10 cellular contexts compared by ENCODE assay signal in the genomic region with DNA sequence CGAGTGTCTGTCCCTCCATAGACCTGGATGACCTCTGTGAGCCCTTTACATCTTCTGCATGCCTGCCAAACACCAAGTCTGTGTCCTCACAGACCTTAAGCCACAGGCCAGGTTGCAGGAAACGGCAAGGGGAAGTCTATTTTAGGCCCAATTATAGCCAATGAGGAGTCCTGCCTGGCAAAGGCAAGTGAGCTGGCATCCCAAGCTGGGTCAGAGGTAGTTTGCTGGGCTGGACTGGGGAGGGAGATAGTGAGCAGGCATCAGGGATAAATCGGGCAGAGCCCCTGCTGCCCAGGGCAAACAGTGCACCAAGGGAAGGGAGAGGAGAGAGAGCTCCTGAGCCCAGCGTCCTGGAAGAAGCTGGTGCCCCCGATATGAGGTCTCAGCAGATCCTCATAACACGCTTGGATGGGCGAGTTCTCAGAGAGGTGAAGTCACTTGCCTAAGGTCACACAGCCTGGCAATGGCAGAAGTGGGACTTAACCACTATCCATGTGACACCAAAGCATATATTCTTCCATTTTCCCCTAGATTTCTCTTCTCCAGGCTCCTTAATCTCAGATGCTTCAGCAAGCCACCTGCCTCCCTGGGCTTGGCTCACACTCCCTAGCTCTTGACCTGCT. TPM values are rescaled to one million over a fixed set of nuclear protein-coding genes. Genes with fewer than 3 reads are reported as not detected.
A peak's percentile ranks its signal among the peaks of the same experiment; 100 is the strongest.
DNase-seq lines count a peak whose midpoint lies in the region; ATAC-seq and TF ChIP-seq lines count a peak whose summit lies in the region.
"Had no signal": no experiment of that assay in that cellular context is flagged by ENCODE, and none has a peak within 500 bp of the region (broad histone marks: within the 10 kb centered on the region; RNA-seq: fewer than 3 reads in every experiment).

No MANE protein-coding gene starts in this region.

- peaks cover 0 to 17% (median 13%) of the 10 kb centered on the region in 4 donors for H3K4me1 ChIP-seq in sigmoid colon

- TF ChIP-seq POLR2A in sigmoid colon (IDR thresholded peaks at IDR 0.05), result no peak

- peak overlapping the region in 1 of 4 donors; percentile 26 for H3K27ac ChIP-seq in sigmoid colon

- intact Hi-C loops in activated CD8-positive, alpha-beta T cell treated with anti-CD3 and anti-CD28 coated beads for 36 hours (cut with micrococcal nuclease), result no loop called here
- intact Hi-C loops in sigmoid colon (cut with DNase I), result no loop called here

- H3K4me3 Mint-ChIP-seq in activated CD8-positive, alpha-beta T cell treated with anti-CD3 and anti-CD28 coated beads for 36 hours, result no peak overlapping the region

- no peak for TF ChIP-seq CTCF in activated CD8-positive, alpha-beta T cell treated with anti-CD3 and anti-CD28 coated beads for 36 hours (IDR thresholded peaks at IDR 0.05)
- TF ChIP-seq CTCF in sigmoid colon (IDR thresholded peaks at IDR 0.05), result no peak

- DNase-seq in Daoy (ENCODE audit: low read depth), result peak; percentile 42
- peak; percentile 36 for DNase-seq in KG1 (lab: John Stamatoyannopoulos, UW)
- DNase-seq in activated CD8-positive, alpha-beta T cell treated with anti-CD3 and anti-CD28 coated beads for 36 hours, result no peak
- DNase-seq in kidney glomerular epithelial cell (lab: John Stamatoyannopoulos, UW), result peak; percentile 11
- DNase-seq in Ammon's horn (ENCODE audit: low spot score), result no peak
- no peak for DNase-seq in sigmoid colon
- DNase-seq in activated T-cell treated with anti-CD3 and anti-CD28 coated beads, Interleukin-2, amount 50 U/mL, for 48 hours, result no peak
- DNase-seq: activated CD8-positive, alpha-beta memory T cell treated with anti-CD3 and anti-CD28 coated beads for 24 hours; NCI-H774 had no signal

- H3K36me3 ChIP-seq in sigmoid colon, result peaks cover 0 to 19% (median 9%) of the 10 kb centered on the region in 4 donors

- peaks cover 7% of the 10 kb centered on the region for H3K36me3 Mint-ChIP-seq in activated CD8-positive, alpha-beta T cell treated with anti-CD3 and anti-CD28 coated beads for 36 hours (ENCODE audit: low read depth)

- ATAC-seq in activated CD8-positive, alpha-beta T cell treated with anti-CD3 and anti-CD28 coated beads for 36 hours, result no peak
- ATAC-seq in HG03342 (IDR thresholded peaks at IDR 0.05; ENCODE audit: unreplicated experiment), result no peak

- H3K27ac Mint-ChIP-seq in activated CD8-positive, alpha-beta T cell treated with anti-CD3 and anti-CD28 coated beads for 36 hours, result peak overlapping the region; percentile 32

- no peaks in the 10 kb centered on the region for H3K9me3 Mint-ChIP-seq in activated CD8-positive, alpha-beta T cell treated with anti-CD3 and anti-CD28 coated beads for 36 hours

- 61 to 75% methylated on average over 7 of the region's 7 CpGs for WGBS in sigmoid colon, 2 donors

- H3K9me3 ChIP-seq in sigmoid colon, result no peaks in the 10 kb centered on the region

- H3K27me3 Mint-ChIP-seq in activated CD8-positive, alpha-beta T cell treated with anti-CD3 and anti-CD28 coated beads for 36 hours, result no peaks in the 10 kb centered on the region

- no peak overlapping the region for H3K4me3 ChIP-seq in sigmoid colon

- H3K27me3 ChIP-seq in sigmoid colon, result no peaks in the 10 kb centered on the region

- TF ChIP-seq EP300 in sigmoid colon (IDR thresholded peaks at IDR 0.05), result no peak

- peaks cover 27% of the 10 kb centered on the region for H3K4me1 Mint-ChIP-seq in activated CD8-positive, alpha-beta T cell treated with anti-CD3 and anti-CD28 coated beads for 36 hours (ENCODE audit: low read depth)

- CTCF ChIA-PET in activated CD8-positive, alpha-beta T cell treated with anti-CD3 and anti-CD28 coated beads for 36 hours (lab: Charles Lee), result interaction anchor here (0.8 to 2.4 kb wide), 5 partner anchors 10 to 84 kb away, joined by 3 to 11 read pairs (median 5); no protein-coding TSS in a partner anchor

- POLR2A ChIA-PET in activated CD8-positive, alpha-beta T cell treated with anti-CD3 and anti-CD28 coated beads for 36 hours (lab: Charles Lee), result no interaction called here

RNA-seq across cellular contexts. Expression of a gene that starts 3.7 kb away (rescaled TPM):
- 10.3 and 11.2 TPM in 2 replicates for total RNA-seq in Daoy (2014; rRNA removed; shearing (Covaris generic))
- total RNA-seq in activated CD8-positive, alpha-beta T cell treated with anti-CD3 and anti-CD28 coated beads for 36 hours, result 10 to 100 TPM; 26.6 to 29.6 TPM
- 1 to 10 TPM in 2 of 4 donors, under 1 TPM in 2; 0.28 to 1.8 (median 0.95) TPM for total RNA-seq in sigmoid colon
- 1 to 10 TPM in 2 of 3 donors, under 1 TPM in 1; 0.92 to 9.3 (median 1.2) TPM for polyA plus RNA-seq in sigmoid colon

Comparison
In these comparisons a context has a peak if more than half of its experiments do, and no peak if none do; other contexts are left out.
1. DNase-seq: peak in Daoy (single experiment), KG1 (single experiment) and kidney glomerular epithelial cell (single experiment); none in activated CD8-positive, alpha-beta T cell treated with anti-CD3 and anti-CD28 coated beads for 36 hours (single experiment), Ammon's horn (single experiment), sigmoid colon (single experiment) and activated T-cell treated with anti-CD3 and anti-CD28 coated beads, Interleukin-2, amount 50 U/mL, for 48 hours (0 of 2).